2 cellular contexts compared by ENCODE assay signal in the genomic region with DNA sequence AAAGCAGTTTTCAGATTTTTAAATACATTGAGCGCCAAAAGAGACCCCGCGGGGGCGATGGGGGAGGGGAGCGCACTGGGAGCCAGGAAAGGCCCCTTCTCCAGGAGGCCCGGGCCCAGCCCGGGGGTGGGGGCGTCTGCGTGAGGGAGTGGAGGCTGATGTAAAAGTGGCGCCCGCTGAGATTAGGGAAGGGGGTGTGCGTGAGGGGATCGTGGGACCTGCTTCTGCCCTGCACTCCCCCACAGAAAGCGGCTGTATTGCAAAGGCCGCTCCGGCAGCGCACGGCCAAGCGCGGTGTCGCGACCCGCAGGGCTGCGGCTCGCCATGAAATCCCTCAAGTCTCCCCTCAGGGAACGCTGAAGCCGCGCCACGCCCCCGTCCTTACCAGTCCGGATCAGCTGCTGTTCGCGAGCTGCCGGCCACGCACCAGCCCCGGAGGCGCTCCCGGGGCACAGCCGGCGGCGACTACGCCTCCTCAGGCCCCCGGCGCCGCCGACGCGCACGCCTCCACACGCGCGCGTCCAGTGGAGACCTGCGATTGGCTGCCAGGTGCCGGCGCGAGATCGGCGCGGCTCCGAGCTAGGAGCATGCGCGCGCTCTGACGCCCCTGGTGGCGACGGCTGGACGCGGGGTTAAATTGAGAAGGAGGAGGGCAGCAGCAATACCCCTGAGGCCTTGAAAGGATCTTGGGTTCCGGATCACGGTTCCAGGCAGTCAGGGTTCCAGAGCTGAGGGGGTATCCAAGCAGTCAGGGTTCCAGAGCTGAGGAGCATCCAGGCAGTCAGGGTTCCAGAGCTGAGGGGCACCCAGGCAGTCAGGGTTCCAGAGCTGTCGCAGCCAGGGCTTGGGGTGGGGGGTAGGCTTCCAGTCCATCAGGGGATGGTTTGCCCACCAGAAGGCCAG.
A peak's percentile ranks its signal among the peaks of the same experiment; 100 is the strongest.
TF ChIP-seq lines count a peak whose summit lies in the region.

A gene with protein sequence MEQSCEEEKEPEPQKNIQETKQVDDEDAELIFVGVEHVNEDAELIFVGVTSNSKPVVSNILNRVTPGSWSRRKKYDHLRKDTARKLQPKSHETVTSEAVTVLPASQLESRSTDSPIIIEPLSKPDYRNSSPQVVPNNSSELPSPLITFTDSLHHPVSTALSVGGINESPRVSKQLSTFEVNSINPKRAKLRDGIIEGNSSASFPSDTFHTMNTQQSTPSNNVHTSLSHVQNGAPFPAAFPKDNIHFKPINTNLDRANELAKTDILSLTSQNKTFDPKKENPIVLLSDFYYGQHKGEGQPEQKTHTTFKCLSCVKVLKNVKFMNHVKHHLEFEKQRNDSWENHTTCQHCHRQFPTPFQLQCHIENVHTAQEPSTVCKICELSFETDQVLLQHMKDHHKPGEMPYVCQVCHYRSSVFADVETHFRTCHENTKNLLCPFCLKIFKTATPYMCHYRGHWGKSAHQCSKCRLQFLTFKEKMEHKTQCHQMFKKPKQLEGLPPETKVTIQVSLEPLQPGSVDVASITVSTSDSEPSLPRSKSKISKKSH (minus strand): TSS at position 469 of the 903 bp plus-strand sequence. CDS start 19,344 bp downstream, outside the sequence.

TF ChIP-seq in HEK293T, 16 proteins besides CTCF, POLR2A, EP300 and RAD21 (continued from another document):
- TF ChIP-seq LEF1 (IDR thresholded peaks at IDR 0.05; ENCODE audit: borderline replicate concordance): no peak
- TF ChIP-seq ELF4 (IDR thresholded peaks at IDR 0.05): no peak
- no peak for TF ChIP-seq ZNF384 (IDR thresholded peaks at IDR 0.05)
- no peak for TF ChIP-seq NFRKB (IDR thresholded peaks at IDR 0.05)
- TF ChIP-seq HDGF (IDR thresholded peaks at IDR 0.05; ENCODE audit: borderline replicate concordance): no peak
- TF ChIP-seq ARNT (IDR thresholded peaks at IDR 0.05): no peak
- no peak for TF ChIP-seq FOXA1 (IDR thresholded peaks at IDR 0.05)
- TF ChIP-seq SP1 (IDR thresholded peaks at IDR 0.05): no peak
- no peak for TF ChIP-seq CTBP1 (IDR thresholded peaks at IDR 0.05; ENCODE audit: borderline replicate concordance)
- TF ChIP-seq FOXK2 (IDR thresholded peaks at IDR 0.05): no peak
- TF ChIP-seq SUZ12 (IDR thresholded peaks at IDR 0.05): no peak

TF ChIP-seq in K562, 482 proteins besides CTCF, POLR2A, EP300 and RAD21 (continued from another document and continues in another):
- TF ChIP-seq RERE (CRISPR knock-in tag; IDR thresholded peaks at IDR 0.05; ENCODE audit: borderline replicate concordance) (0 out of 2 replicates have a peak, but pooled peaks have one; percentile 18), ARID3A (IDR thresholded peaks at IDR 0.05; ENCODE audit: borderline replicate concordance, low read depth, low read length) (no peak), CEBPG (CRISPR knock-in tag; IDR thresholded peaks at IDR 0.05) (peak; percentile 74), CEBPG (tag; conservative IDR thresholded peaks at IDR 0.05 in 1 of 2, IDR thresholded peaks at IDR 0.05 in 1 of 2) (no peak), MEF2D (tag; conservative IDR thresholded peaks at IDR 0.05; ENCODE audit: low read depth) (no peak), HMGXB4 (CRISPR knock-in tag; IDR thresholded peaks at IDR 0.05) (peak; percentile 100), DIDO1 (tag; IDR thresholded peaks at IDR 0.05; ENCODE audit: low read depth) (no peak), ZBTB1 (CRISPR knock-in tag; IDR thresholded peaks at IDR 0.05; ENCODE audit: borderline replicate concordance, low read depth) (peak; percentile 48; the same call in 1 of the 2 replicates), ZNF232 (CRISPR knock-in tag; IDR thresholded peaks at IDR 0.05) (peak; percentile 87), DPF2 (IDR thresholded peaks at IDR 0.05) (no peak), TOE1 (IDR thresholded peaks at IDR 0.05; ENCODE audit: borderline replicate concordance) (no peak), TOE1 (CRISPR knock-in tag; IDR thresholded peaks at IDR 0.05; ENCODE audit: borderline replicate concordance, low read depth) (peak; percentile 98), ZBTB49 (CRISPR knock-in tag; IDR thresholded peaks at IDR 0.05; ENCODE audit: borderline replicate concordance) (peak; percentile 96), E2F1 (CRISPR knock-in tag; IDR thresholded peaks at IDR 0.05) (peak; percentile 99), GATAD2A (IDR thresholded peaks at IDR 0.05) (no peak), LCOR (CRISPR knock-in tag; IDR thresholded peaks at IDR 0.05) (peak; percentile 16), ZNF764 (CRISPR knock-in tag; IDR thresholded peaks at IDR 0.05; ENCODE audit: low read depth) (no peak), BRCA1 (IDR thresholded peaks at IDR 0.05) (no peak), BRCA1 (CRISPR knock-in tag; IDR thresholded peaks at IDR 0.05) (no peak)
- TF ChIP-seq, protein P1, sequence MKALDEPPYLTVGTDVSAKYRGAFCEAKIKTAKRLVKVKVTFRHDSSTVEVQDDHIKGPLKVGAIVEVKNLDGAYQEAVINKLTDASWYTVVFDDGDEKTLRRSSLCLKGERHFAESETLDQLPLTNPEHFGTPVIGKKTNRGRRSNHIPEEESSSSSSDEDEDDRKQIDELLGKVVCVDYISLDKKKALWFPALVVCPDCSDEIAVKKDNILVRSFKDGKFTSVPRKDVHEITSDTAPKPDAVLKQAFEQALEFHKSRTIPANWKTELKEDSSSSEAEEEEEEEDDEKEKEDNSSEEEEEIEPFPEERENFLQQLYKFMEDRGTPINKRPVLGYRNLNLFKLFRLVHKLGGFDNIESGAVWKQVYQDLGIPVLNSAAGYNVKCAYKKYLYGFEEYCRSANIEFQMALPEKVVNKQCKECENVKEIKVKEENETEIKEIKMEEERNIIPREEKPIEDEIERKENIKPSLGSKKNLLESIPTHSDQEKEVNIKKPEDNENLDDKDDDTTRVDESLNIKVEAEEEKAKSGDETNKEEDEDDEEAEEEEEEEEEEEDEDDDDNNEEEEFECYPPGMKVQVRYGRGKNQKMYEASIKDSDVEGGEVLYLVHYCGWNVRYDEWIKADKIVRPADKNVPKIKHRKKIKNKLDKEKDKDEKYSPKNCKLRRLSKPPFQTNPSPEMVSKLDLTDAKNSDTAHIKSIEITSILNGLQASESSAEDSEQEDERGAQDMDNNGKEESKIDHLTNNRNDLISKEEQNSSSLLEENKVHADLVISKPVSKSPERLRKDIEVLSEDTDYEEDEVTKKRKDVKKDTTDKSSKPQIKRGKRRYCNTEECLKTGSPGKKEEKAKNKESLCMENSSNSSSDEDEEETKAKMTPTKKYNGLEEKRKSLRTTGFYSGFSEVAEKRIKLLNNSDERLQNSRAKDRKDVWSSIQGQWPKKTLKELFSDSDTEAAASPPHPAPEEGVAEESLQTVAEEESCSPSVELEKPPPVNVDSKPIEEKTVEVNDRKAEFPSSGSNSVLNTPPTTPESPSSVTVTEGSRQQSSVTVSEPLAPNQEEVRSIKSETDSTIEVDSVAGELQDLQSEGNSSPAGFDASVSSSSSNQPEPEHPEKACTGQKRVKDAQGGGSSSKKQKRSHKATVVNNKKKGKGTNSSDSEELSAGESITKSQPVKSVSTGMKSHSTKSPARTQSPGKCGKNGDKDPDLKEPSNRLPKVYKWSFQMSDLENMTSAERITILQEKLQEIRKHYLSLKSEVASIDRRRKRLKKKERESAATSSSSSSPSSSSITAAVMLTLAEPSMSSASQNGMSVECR (CRISPR knock-in tag; IDR thresholded peaks at IDR 0.05): peak; percentile 100
- TF ChIP-seq, protein P2, sequence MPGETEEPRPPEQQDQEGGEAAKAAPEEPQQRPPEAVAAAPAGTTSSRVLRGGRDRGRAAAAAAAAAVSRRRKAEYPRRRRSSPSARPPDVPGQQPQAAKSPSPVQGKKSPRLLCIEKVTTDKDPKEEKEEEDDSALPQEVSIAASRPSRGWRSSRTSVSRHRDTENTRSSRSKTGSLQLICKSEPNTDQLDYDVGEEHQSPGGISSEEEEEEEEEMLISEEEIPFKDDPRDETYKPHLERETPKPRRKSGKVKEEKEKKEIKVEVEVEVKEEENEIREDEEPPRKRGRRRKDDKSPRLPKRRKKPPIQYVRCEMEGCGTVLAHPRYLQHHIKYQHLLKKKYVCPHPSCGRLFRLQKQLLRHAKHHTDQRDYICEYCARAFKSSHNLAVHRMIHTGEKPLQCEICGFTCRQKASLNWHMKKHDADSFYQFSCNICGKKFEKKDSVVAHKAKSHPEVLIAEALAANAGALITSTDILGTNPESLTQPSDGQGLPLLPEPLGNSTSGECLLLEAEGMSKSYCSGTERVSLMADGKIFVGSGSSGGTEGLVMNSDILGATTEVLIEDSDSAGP (CRISPR knock-in tag; IDR thresholded peaks at IDR 0.05): peak; percentile 88; the same call in 1 of the 2 replicates
